ENCODE assay signal across 1 cellular context in the genomic region with DNA sequence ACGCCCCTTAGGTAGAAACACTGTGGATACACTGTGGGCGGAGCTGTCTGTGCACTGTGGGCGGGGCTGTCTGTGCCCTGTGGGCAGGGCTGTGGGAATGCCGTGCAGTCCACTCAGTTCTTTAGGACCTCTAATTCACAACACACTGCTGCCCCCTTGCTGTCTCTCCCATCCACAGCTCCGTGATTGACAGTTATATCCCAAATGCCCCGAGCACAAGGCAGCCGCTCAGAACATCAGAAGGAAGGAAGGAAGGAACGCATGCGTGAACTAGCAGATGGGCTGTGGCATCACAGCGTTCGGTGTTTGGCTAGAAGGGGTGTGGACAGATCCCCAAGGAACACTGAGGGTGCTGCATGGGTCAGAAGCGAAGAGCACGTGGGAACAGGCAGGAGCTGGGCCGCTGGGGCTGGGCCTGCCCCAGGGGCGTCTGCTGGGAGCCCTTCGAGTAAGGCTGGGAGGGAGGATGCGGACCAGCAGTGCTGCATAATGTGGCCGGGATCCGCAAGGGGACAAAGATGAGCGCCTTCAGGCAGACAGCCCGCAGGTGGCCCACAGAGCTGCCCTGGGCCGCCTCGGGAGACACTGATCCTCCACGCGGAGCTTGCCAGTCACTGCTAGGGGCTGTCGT.
TF ChIP-seq lines count a peak whose summit lies in the region.

No MANE protein-coding gene starts in this region.

TF ChIP-seq in A549, 52 proteins besides CTCF, POLR2A, EP300 and RAD21 (continued from another document):
- TF ChIP-seq, protein P1, sequence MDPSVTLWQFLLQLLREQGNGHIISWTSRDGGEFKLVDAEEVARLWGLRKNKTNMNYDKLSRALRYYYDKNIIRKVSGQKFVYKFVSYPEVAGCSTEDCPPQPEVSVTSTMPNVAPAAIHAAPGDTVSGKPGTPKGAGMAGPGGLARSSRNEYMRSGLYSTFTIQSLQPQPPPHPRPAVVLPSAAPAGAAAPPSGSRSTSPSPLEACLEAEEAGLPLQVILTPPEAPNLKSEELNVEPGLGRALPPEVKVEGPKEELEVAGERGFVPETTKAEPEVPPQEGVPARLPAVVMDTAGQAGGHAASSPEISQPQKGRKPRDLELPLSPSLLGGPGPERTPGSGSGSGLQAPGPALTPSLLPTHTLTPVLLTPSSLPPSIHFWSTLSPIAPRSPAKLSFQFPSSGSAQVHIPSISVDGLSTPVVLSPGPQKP (IDR thresholded peaks at IDR 0.05; ENCODE audit: low read depth, low read length): no peak
- TF ChIP-seq BHLHE40 (IDR thresholded peaks at IDR 0.05; ENCODE audit: low read depth, low read length): no peak
- TF ChIP-seq, protein P2, sequence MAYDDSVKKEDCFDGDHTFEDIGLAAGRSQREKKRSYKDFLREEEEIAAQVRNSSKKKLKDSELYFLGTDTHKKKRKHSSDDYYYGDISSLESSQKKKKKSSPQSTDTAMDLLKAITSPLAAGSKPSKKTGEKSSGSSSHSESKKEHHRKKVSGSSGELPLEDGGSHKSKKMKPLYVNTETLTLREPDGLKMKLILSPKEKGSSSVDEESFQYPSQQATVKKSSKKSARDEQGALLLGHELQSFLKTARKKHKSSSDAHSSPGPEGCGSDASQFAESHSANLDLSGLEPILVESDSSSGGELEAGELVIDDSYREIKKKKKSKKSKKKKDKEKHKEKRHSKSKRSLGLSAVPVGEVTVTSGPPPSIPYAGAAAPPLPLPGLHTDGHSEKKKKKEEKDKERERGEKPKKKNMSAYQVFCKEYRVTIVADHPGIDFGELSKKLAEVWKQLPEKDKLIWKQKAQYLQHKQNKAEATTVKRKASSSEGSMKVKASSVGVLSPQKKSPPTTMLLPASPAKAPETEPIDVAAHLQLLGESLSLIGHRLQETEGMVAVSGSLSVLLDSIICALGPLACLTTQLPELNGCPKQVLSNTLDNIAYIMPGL (CRISPR knock-in tag; IDR thresholded peaks at IDR 0.05; ENCODE audit: borderline replicate concordance): no peak
- TF ChIP-seq, protein P3, sequence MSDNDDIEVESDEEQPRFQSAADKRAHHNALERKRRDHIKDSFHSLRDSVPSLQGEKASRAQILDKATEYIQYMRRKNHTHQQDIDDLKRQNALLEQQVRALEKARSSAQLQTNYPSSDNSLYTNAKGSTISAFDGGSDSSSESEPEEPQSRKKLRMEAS (IDR thresholded peaks at IDR 0.05): no peak
- TF ChIP-seq HOXB5 (CRISPR knock-in tag; IDR thresholded peaks at IDR 0.05): no peak
- TF ChIP-seq JUNB (IDR thresholded peaks at IDR 0.05): no peak
- TF ChIP-seq PHF8 (IDR thresholded peaks at IDR 0.05; ENCODE audit: borderline replicate concordance, low read depth): no peak
- TF ChIP-seq, protein P4, sequence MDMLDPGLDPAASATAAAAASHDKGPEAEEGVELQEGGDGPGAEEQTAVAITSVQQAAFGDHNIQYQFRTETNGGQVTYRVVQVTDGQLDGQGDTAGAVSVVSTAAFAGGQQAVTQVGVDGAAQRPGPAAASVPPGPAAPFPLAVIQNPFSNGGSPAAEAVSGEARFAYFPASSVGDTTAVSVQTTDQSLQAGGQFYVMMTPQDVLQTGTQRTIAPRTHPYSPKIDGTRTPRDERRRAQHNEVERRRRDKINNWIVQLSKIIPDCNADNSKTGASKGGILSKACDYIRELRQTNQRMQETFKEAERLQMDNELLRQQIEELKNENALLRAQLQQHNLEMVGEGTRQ (IDR thresholded peaks at IDR 0.05): no peak
- no peak for TF ChIP-seq ZNF302 (CRISPR knock-in tag; IDR thresholded peaks at IDR 0.05)
- TF ChIP-seq RNF2 (IDR thresholded peaks at IDR 0.05; ENCODE audit: borderline replicate concordance, low read depth): no peak
- no peak for TF ChIP-seq JUN (IDR thresholded peaks at IDR 0.05)
- TF ChIP-seq, protein P5, sequence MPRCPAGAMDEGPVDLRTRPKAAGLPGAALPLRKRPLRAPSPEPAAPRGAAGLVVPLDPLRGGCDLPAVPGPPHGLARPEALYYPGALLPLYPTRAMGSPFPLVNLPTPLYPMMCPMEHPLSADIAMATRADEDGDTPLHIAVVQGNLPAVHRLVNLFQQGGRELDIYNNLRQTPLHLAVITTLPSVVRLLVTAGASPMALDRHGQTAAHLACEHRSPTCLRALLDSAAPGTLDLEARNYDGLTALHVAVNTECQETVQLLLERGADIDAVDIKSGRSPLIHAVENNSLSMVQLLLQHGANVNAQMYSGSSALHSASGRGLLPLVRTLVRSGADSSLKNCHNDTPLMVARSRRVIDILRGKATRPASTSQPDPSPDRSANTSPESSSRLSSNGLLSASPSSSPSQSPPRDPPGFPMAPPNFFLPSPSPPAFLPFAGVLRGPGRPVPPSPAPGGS (IDR thresholded peaks at IDR 0.05): no peak
